Comparison of ENCODE assay signal across 8 cellular contexts in the genomic region with DNA sequence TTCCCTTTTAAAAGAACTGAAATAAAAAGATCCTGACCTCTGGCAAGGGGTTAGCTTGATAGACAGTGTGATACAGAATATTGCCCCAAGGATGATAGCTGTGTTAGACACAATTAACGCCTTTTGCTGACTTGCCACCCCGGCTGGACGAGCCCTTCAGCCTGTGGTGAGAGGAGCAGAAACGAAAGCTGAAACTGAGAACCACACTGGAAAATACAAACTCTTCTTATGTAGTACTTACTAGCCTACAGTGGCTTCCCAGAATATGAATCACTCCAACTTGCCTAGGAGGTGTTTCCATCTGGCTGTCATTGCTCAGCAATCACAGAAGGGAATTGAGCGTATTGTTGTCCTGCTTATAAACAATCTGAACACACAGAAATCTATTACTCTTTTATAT. TPM values are rescaled to one million over a fixed set of nuclear protein-coding genes. Genes with fewer than 3 reads are reported as not detected.
DNase-seq lines count a peak whose midpoint lies in the region; ATAC-seq, FAIRE-seq and TF ChIP-seq lines count a peak whose summit lies in the region.

No MANE protein-coding gene starts in this region.

- peak overlapping the region in 1 of 2 donors; percentile 38 for H3K27ac Mint-ChIP-seq in stimulated activated naive CD8-positive, alpha-beta T cell treated with anti-CD3 and anti-CD28 coated beads, Interleukin-15, amount 100 ng/mL, for 72 hours

- H2AFZ ChIP-seq in MM.1S (ENCODE audit: low read length), result no peak overlapping the region

- no peaks in the 10 kb centered on the region for H3K27me3 Mint-ChIP-seq in stimulated activated naive CD8-positive, alpha-beta T cell treated with anti-CD3 and anti-CD28 coated beads, Interleukin-15, amount 100 ng/mL, for 72 hours

- H3K9ac ChIP-seq in MM.1S (ENCODE audit: low read length), result no peak overlapping the region

- H3K79me2 ChIP-seq in MM.1S (ENCODE audit: low read length), result no peaks in the 10 kb centered on the region

- H3K27me3 ChIP-seq in MM.1S (replicated peaks; ENCODE audit: insufficient read depth, low read length) (no peaks in the 10 kb centered on the region), bronchial epithelial cell (ENCODE audit: control insufficient read depth, insufficient read depth, low read length) (no peaks in the 10 kb centered on the region)
- H3K27me3 ChIP-seq in effector memory CD4-positive, alpha-beta T cell (replicated peaks; ENCODE audit: control insufficient read depth, insufficient read depth, low read length, poor library complexity, severe bottlenecking), result no peaks in the 10 kb centered on the region

- H3K4me3 ChIP-seq in MM.1S (ENCODE audit: low read length), result no peak overlapping the region
- no peak overlapping the region for H3K4me3 ChIP-seq in bronchial epithelial cell (ENCODE audit: low read depth, low read length)
- no peak overlapping the region for H3K4me3 ChIP-seq in effector memory CD4-positive, alpha-beta T cell (ENCODE audit: insufficient read depth, low read depth, low read length, poor library complexity, severe bottlenecking)

- FAIRE-seq in bronchial epithelial cell (lab: Jason Lieb, UNC), result no peak

- H3K9me3 ChIP-seq in MM.1S (replicated peaks; ENCODE audit: insufficient read depth, low read length), result no peaks in the 10 kb centered on the region
- H3K9me3 ChIP-seq in effector memory CD4-positive, alpha-beta T cell (ENCODE audit: control insufficient read depth, low read length), result no peaks in the 10 kb centered on the region

- POLR2A ChIA-PET in RWPE1 (lab: Yijun Ruan, JAX; ENCODE audit: low non-redundant PET), result no interaction called here

- CTCF ChIA-PET in RWPE1 (lab: Yijun Ruan, JAX), result interaction anchor here (0.7 kb wide), 1 partner anchor 224 kb away, joined by 3 read pairs; no protein-coding TSS in a partner anchor

- H4K20me1 ChIP-seq in MM.1S (ENCODE audit: insufficient read depth, low read length), result no peaks in the 10 kb centered on the region

- peak overlapping the region; percentile 21; the same call in 1 of the 2 replicates for H3K4me2 ChIP-seq in MM.1S (ENCODE audit: low read depth, low read length)

- ATAC-seq in GM18505 (IDR thresholded peaks at IDR 0.05; ENCODE audit: unreplicated experiment) (peak; percentile 83), GM21619 (IDR thresholded peaks at IDR 0.05; ENCODE audit: unreplicated experiment) (peak; percentile 88)
- ATAC-seq in stimulated activated naive CD8-positive, alpha-beta T cell treated with anti-CD3 and anti-CD28 coated beads, Interleukin-15, amount 100 ng/mL, for 72 hours, result peak; percentile 96

- peaks cover 11% of the 10 kb centered on the region; the same call in 1 of the 2 replicates for H3F3A ChIP-seq in MM.1S (ENCODE audit: insufficient read depth, low read length)

- peaks cover 12% of the 10 kb centered on the region for H3K4me1 ChIP-seq in MM.1S (ENCODE audit: low read length)
- H3K4me1 ChIP-seq in effector memory CD4-positive, alpha-beta T cell (ENCODE audit: control insufficient read depth, insufficient read depth, low read length, poor library complexity, severe bottlenecking), result peaks cover 14% of the 10 kb centered on the region

- H3K9me3 Mint-ChIP-seq in stimulated activated naive CD8-positive, alpha-beta T cell treated with anti-CD3 and anti-CD28 coated beads, Interleukin-15, amount 100 ng/mL, for 72 hours, result no peaks in the 10 kb centered on the region

- DNase-seq in MM.1S (peak; percentile 90), bronchial epithelial cell (ENCODE audit: low read depth) (peak; percentile 12), COLO668 (lab: John Stamatoyannopoulos, UW; ENCODE audit: unreplicated experiment) (no peak), RWPE1 (ENCODE audit: low spot score) (no peak)
- DNase-seq in stimulated activated naive CD8-positive, alpha-beta T cell treated with anti-CD3 and anti-CD28 coated beads, Interleukin-15, amount 100 ng/mL, for 72 hours, result peak; percentile 32 to 59
- no peak for DNase-seq in effector memory CD4-positive, alpha-beta T cell

- peak overlapping the region; percentile 53 to 63 for H3K4me3 Mint-ChIP-seq in stimulated activated naive CD8-positive, alpha-beta T cell treated with anti-CD3 and anti-CD28 coated beads, Interleukin-15, amount 100 ng/mL, for 72 hours

- peaks cover 72% of the 10 kb centered on the region for H3K4me1 Mint-ChIP-seq in stimulated activated naive CD8-positive, alpha-beta T cell treated with anti-CD3 and anti-CD28 coated beads, Interleukin-15, amount 100 ng/mL, for 72 hours

- H3K9me2 ChIP-seq in MM.1S (replicated peaks; ENCODE audit: insufficient read depth, low read length), result no peaks in the 10 kb centered on the region

- TF ChIP-seq CTCF in MM.1S (IDR thresholded peaks at IDR 0.05; ENCODE audit: low read length) (no peak), bronchial epithelial cell (IDR thresholded peaks at IDR 0.05; ENCODE audit: insufficient read depth, low read length, severe bottlenecking) (no peak), RWPE1 (conservative IDR thresholded peaks at IDR 0.05; ENCODE audit: low read depth) (no peak)

- H3K27ac ChIP-seq in MM.1S (ENCODE audit: low read length) (peak overlapping the region; percentile 12; the same call in 1 of the 2 replicates), RWPE1 (no peak overlapping the region)
- H3K27ac ChIP-seq in effector memory CD4-positive, alpha-beta T cell (ENCODE audit: insufficient read depth, low read length, poor library complexity, severe bottlenecking), result no peak overlapping the region

- no peaks in the 10 kb centered on the region for H3K36me3 ChIP-seq in MM.1S (replicated peaks; ENCODE audit: insufficient read depth, low read length)
- no peaks in the 10 kb centered on the region for H3K36me3 ChIP-seq in bronchial epithelial cell (ENCODE audit: control insufficient read depth, insufficient read depth, low read length)
- peaks cover 17% of the 10 kb centered on the region for H3K36me3 ChIP-seq in effector memory CD4-positive, alpha-beta T cell (ENCODE audit: control insufficient read depth, insufficient read depth, low read length)

- no peak for TF ChIP-seq POLR2A in GM18505 (IDR thresholded peaks at IDR 0.05; ENCODE audit: borderline replicate concordance, extremely low read depth, insufficient read depth, insufficient read length)

RNA-seq across cellular contexts. Expression of gene SAMSN1, which starts 22.9 kb away (rescaled TPM):
- total RNA-seq in bronchial epithelial cell, result under 0.01 TPM in 1 of 2 replicates, not detected in the other

Comparison
In these comparisons a context has a peak if more than half of its experiments do, and no peak if none do; other contexts are left out.
1. DNase-seq: peak in MM.1S (single experiment), bronchial epithelial cell (single experiment) and stimulated activated naive CD8-positive, alpha-beta T cell treated with anti-CD3 and anti-CD28 coated beads, Interleukin-15, amount 100 ng/mL, for 72 hours (2 of 2); none in effector memory CD4-positive, alpha-beta T cell (0 of 3), COLO668 (single experiment) and RWPE1 (single experiment).
2. Peak in every context shown above with its lines, with median percentiles within 50 percentile points of each other: ATAC-seq.